Comparison of ENCODE assay signal across 1 cellular context in the genomic region with DNA sequence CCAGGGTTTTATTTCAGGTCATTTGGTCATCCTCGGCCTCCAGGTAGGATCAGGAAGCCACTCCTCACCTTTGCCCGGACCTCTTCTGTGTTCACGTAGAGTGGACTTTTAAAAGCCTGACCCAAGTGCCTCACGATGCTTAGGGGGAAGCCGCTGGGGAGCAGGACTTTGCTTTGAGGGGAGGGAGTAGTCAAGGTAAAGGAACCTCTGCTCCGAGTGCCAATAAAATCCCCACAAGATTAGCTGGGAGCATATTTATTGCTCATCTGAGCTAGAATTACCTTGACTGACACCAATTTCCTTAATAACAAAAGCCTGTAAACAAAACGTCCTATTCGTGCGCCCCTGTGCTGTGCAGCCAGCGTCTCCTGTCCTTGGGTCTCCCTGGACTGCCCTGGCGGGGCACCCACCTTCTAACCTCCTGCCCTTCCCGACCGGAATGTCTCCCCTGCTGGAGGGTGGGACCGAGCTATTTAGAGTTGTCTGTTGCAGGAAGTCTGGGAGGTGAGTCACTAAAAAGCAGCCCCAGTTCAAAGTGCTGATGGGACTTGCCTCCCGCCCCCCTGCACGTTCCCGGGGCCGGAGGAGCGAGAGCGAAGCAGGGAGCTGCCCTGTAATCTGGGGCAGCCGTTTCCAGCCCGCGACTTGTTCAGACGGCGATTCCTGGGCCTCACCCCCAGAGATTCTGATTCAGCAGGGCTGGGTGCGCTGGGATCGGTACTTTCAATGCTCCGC.
TF ChIP-seq lines count a peak whose summit lies in the region.

No MANE protein-coding gene starts in this region.

TF ChIP-seq in HEK293, 187 proteins besides CTCF, POLR2A, EP300 and RAD21 (continued from another document and continues in another):
- TF ChIP-seq, protein P1, sequence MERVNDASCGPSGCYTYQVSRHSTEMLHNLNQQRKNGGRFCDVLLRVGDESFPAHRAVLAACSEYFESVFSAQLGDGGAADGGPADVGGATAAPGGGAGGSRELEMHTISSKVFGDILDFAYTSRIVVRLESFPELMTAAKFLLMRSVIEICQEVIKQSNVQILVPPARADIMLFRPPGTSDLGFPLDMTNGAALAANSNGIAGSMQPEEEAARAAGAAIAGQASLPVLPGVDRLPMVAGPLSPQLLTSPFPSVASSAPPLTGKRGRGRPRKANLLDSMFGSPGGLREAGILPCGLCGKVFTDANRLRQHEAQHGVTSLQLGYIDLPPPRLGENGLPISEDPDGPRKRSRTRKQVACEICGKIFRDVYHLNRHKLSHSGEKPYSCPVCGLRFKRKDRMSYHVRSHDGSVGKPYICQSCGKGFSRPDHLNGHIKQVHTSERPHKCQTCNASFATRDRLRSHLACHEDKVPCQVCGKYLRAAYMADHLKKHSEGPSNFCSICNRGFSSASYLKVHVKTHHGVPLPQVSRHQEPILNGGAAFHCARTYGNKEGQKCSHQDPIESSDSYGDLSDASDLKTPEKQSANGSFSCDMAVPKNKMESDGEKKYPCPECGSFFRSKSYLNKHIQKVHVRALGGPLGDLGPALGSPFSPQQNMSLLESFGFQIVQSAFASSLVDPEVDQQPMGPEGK (tag by site-specific recombination; IDR thresholded peaks at IDR 0.05): peak; percentile 86
- TF ChIP-seq, protein P2, sequence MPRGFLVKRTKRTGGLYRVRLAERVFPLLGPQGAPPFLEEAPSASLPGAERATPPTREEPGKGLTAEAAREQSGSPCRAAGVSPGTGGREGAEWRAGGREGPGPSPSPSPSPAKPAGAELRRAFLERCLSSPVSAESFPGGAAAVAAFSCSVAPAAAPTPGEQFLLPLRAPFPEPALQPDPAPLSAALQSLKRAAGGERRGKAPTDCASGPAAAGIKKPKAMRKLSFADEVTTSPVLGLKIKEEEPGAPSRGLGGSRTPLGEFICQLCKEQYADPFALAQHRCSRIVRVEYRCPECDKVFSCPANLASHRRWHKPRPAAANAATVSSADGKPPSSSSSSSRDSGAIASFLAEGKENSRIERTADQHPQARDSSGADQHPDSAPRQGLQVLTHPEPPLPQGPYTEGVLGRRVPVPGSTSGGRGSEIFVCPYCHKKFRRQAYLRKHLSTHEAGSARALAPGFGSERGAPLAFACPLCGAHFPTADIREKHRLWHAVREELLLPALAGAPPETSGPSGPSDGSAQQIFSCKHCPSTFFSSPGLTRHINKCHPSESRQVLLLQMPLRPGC (tag by site-specific recombination; IDR thresholded peaks at IDR 0.05): peak; percentile 64; the same call in 1 of the 2 replicates
- TF ChIP-seq KLF16 (tag by site-specific recombination; IDR thresholded peaks at IDR 0.05) (no peak), ZFP69B (tag by site-specific recombination; IDR thresholded peaks at IDR 0.05) (peak; percentile 41; the same call in 1 of the 2 replicates), ZNF571 (tag by site-specific recombination; IDR thresholded peaks at IDR 0.05) (no peak), ZBTB1 (tag by site-specific recombination; IDR thresholded peaks at IDR 0.05) (no peak), ZNF366 (tag by site-specific recombination; conservative IDR thresholded peaks at IDR 0.05) (peak; percentile 47), ZNF433 (tag by site-specific recombination; IDR thresholded peaks at IDR 0.05; ENCODE audit: low read depth) (no peak), ZNF561 (tag by site-specific recombination; IDR thresholded peaks at IDR 0.05; ENCODE audit: borderline replicate concordance) (peak; percentile 32), ZNF157 (tag by site-specific recombination; IDR thresholded peaks at IDR 0.05) (no peak), WT1 (tag by site-specific recombination; IDR thresholded peaks at IDR 0.05) (peak; percentile 65), ZNF214 (tag by site-specific recombination; IDR thresholded peaks at IDR 0.05; ENCODE audit: borderline replicate concordance) (no peak), ZXDB (tag by site-specific recombination; IDR thresholded peaks at IDR 0.05) (peak; percentile 72), ZBTB8A (tag by site-specific recombination; IDR thresholded peaks at IDR 0.05) (no peak), MZF1 (tag by site-specific recombination; IDR thresholded peaks at IDR 0.05; ENCODE audit: borderline replicate concordance) (peak; percentile 96), ZNF660 (tag by site-specific recombination; IDR thresholded peaks at IDR 0.05) (peak; percentile 76; the same call in 1 of the 2 replicates), PRDM1 (tag by site-specific recombination; IDR thresholded peaks at IDR 0.05) (peak; percentile 82), ZNF792 (tag by site-specific recombination; IDR thresholded peaks at IDR 0.05) (peak; percentile 65; the same call in 1 of the 2 replicates), GLIS2 (tag by site-specific recombination; IDR thresholded peaks at IDR 0.05) (peak; percentile 75; the same call in 1 of the 2 replicates), KLF9 (tag by site-specific recombination; IDR thresholded peaks at IDR 0.05; ENCODE audit: low read depth) (peak; percentile 57; the same call in 1 of the 2 replicates), KLF1 (tag by site-specific recombination; IDR thresholded peaks at IDR 0.05) (peak; percentile 49), SETDB1 (IDR thresholded peaks at IDR 0.05; ENCODE audit: insufficient read length, low read length) (no peak), IKZF3 (tag by site-specific recombination; IDR thresholded peaks at IDR 0.05) (peak; percentile 96), ZNF394 (tag by site-specific recombination; IDR thresholded peaks at IDR 0.05; ENCODE audit: borderline replicate concordance) (peak; percentile 61), FEZF1 (tag by site-specific recombination; IDR thresholded peaks at IDR 0.05) (peak; percentile 65), GLIS1 (tag by site-specific recombination; IDR thresholded peaks at IDR 0.05) (peak; percentile 83), ZNF341 (tag by site-specific recombination; IDR thresholded peaks at IDR 0.05; ENCODE audit: low read depth) (peak; percentile 96), ZBTB48 (tag by site-specific recombination; IDR thresholded peaks at IDR 0.05) (peak; percentile 13; the same call in 1 of the 2 replicates), ZNF473 (tag by site-specific recombination; IDR thresholded peaks at IDR 0.05) (no peak), ZEB2 (tag by site-specific recombination; IDR thresholded peaks at IDR 0.05) (peak; percentile 2; the same call in 1 of the 2 replicates), ZNF600 (tag by site-specific recombination; IDR thresholded peaks at IDR 0.05) (peak; percentile 32; the same call in 1 of the 2 replicates), BCL11A (tag by site-specific recombination; IDR thresholded peaks at IDR 0.05; ENCODE audit: low read depth) (peak; percentile 61; the same call in 1 of the 2 replicates), ZNF629 (tag by site-specific recombination; IDR thresholded peaks at IDR 0.05) (peak; percentile 10; the same call in 1 of the 2 replicates), SP2 (tag by site-specific recombination; IDR thresholded peaks at IDR 0.05) (peak; percentile 77), ZSCAN30 (tag by site-specific recombination; IDR thresholded peaks at IDR 0.05) (no peak), TRIM28 (IDR thresholded peaks at IDR 0.05; ENCODE audit: borderline replicate concordance, low read length) (peak; percentile 8; the same call in 1 of the 2 replicates), ZNF133 (tag by site-specific recombination; IDR thresholded peaks at IDR 0.05) (no peak), ZBTB20 (tag by site-specific recombination; IDR thresholded peaks at IDR 0.05) (peak; percentile 97), KLF8 (tag by site-specific recombination; IDR thresholded peaks at IDR 0.05) (peak; percentile 61), ZIC2 (tag by site-specific recombination; IDR thresholded peaks at IDR 0.05) (peak; percentile 31; the same call in 1 of the 2 replicates), ZNF2 (tag by site-specific recombination; IDR thresholded peaks at IDR 0.05) (0 out of 2 replicates have a peak, but pooled peaks have one; percentile 8), SCRT2 (tag by site-specific recombination; IDR thresholded peaks at IDR 0.05) (no peak; the same call in 1 of the 2 replicates), ZNF843 (tag by site-specific recombination; IDR thresholded peaks at IDR 0.05) (peak; percentile 26), ZNF335 (tag by site-specific recombination; conservative IDR thresholded peaks at IDR 0.05) (peak; percentile 59)
- TF ChIP-seq, protein P3, sequence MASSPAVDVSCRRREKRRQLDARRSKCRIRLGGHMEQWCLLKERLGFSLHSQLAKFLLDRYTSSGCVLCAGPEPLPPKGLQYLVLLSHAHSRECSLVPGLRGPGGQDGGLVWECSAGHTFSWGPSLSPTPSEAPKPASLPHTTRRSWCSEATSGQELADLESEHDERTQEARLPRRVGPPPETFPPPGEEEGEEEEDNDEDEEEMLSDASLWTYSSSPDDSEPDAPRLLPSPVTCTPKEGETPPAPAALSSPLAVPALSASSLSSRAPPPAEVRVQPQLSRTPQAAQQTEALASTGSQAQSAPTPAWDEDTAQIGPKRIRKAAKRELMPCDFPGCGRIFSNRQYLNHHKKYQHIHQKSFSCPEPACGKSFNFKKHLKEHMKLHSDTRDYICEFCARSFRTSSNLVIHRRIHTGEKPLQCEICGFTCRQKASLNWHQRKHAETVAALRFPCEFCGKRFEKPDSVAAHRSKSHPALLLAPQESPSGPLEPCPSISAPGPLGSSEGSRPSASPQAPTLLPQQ (tag by site-specific recombination; IDR thresholded peaks at IDR 0.05): peak; percentile 31
- TF ChIP-seq, protein P4, sequence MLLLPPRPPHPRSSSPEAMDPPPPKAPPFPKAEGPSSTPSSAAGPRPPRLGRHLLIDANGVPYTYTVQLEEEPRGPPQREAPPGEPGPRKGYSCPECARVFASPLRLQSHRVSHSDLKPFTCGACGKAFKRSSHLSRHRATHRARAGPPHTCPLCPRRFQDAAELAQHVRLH (tag by site-specific recombination; IDR thresholded peaks at IDR 0.05): 0 out of 2 replicates have a peak, but pooled peaks have one; percentile 14
- TF ChIP-seq, protein P5, sequence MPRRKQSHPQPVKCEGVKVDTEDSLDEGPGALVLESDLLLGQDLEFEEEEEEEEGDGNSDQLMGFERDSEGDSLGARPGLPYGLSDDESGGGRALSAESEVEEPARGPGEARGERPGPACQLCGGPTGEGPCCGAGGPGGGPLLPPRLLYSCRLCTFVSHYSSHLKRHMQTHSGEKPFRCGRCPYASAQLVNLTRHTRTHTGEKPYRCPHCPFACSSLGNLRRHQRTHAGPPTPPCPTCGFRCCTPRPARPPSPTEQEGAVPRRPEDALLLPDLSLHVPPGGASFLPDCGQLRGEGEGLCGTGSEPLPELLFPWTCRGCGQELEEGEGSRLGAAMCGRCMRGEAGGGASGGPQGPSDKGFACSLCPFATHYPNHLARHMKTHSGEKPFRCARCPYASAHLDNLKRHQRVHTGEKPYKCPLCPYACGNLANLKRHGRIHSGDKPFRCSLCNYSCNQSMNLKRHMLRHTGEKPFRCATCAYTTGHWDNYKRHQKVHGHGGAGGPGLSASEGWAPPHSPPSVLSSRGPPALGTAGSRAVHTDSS (tag by site-specific recombination; IDR thresholded peaks at IDR 0.05): no peak
- TF ChIP-seq, protein P6, sequence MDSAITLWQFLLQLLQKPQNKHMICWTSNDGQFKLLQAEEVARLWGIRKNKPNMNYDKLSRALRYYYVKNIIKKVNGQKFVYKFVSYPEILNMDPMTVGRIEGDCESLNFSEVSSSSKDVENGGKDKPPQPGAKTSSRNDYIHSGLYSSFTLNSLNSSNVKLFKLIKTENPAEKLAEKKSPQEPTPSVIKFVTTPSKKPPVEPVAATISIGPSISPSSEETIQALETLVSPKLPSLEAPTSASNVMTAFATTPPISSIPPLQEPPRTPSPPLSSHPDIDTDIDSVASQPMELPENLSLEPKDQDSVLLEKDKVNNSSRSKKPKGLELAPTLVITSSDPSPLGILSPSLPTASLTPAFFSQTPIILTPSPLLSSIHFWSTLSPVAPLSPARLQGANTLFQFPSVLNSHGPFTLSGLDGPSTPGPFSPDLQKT (IDR thresholded peaks at IDR 0.05; ENCODE audit: borderline replicate concordance, low read depth, low read length): no peak
- TF ChIP-seq, protein P7, sequence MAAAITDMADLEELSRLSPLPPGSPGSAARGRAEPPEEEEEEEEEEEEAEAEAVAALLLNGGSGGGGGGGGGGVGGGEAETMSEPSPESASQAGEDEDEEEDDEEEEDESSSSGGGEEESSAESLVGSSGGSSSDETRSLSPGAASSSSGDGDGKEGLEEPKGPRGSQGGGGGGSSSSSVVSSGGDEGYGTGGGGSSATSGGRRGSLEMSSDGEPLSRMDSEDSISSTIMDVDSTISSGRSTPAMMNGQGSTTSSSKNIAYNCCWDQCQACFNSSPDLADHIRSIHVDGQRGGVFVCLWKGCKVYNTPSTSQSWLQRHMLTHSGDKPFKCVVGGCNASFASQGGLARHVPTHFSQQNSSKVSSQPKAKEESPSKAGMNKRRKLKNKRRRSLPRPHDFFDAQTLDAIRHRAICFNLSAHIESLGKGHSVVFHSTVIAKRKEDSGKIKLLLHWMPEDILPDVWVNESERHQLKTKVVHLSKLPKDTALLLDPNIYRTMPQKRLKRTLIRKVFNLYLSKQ (tag by site-specific recombination; IDR thresholded peaks at IDR 0.05; ENCODE audit: borderline replicate concordance): no peak
- TF ChIP-seq, protein P8, sequence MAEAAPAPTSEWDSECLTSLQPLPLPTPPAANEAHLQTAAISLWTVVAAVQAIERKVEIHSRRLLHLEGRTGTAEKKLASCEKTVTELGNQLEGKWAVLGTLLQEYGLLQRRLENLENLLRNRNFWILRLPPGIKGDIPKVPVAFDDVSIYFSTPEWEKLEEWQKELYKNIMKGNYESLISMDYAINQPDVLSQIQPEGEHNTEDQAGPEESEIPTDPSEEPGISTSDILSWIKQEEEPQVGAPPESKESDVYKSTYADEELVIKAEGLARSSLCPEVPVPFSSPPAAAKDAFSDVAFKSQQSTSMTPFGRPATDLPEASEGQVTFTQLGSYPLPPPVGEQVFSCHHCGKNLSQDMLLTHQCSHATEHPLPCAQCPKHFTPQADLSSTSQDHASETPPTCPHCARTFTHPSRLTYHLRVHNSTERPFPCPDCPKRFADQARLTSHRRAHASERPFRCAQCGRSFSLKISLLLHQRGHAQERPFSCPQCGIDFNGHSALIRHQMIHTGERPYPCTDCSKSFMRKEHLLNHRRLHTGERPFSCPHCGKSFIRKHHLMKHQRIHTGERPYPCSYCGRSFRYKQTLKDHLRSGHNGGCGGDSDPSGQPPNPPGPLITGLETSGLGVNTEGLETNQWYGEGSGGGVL (tag by site-specific recombination; IDR thresholded peaks at IDR 0.05): peak; percentile 77
